ENCODE assay signal across 21 cellular contexts in genomic region chr19:54883228-54883627, GRCh38. TPM values are rescaled to one million over a fixed set of nuclear protein-coding genes. Genes with fewer than 3 reads are reported as not detected.
A peak's percentile ranks its signal among the peaks of the same experiment; 100 is the strongest.
DNase-seq lines count a peak whose midpoint lies in the region; ATAC-seq, FAIRE-seq and TF ChIP-seq lines count a peak whose summit lies in the region.
"Had no signal": no experiment of that assay in that cellular context is flagged by ENCODE, and none has a peak within 500 bp of the region (broad histone marks: within the 10 kb centered on the region; RNA-seq: fewer than 3 reads in every experiment).

No MANE protein-coding gene starts in this region.

- peaks cover 0 to 16% (median 0%) of the 10 kb centered on the region in 11 experiments; a peak in 4 of 22 replicates for H3K27me3 ChIP-seq in BLaER1 treated with 17β-estradiol and CSF1 and Interleukin-3, amounts not matched to agents 10 nM and 100 nM
- no peaks in the 10 kb centered on the region for H3K27me3 ChIP-seq in OCI-LY1 (ENCODE audit: insufficient read depth, low read length)
- peaks cover 0 to 3% (median 0%) of the 10 kb centered on the region in 4 experiments; a peak in 1 of 7 replicates for H3K27me3 ChIP-seq in H1 (replicated peaks in 1 of 4; ENCODE audit: control insufficient read depth in 3 of 4, extremely low read depth in 1 of 4, insufficient read depth in 3 of 4, low read length in 3 of 4)

- POLR2A ChIA-PET in A549 (lab: Yijun Ruan, JAX): no interaction called here
- POLR2A ChIA-PET in H1 (lab: Charles Lee; ENCODE audit: partially characterized antibody): interaction anchor here (0.6 kb wide), 1 partner anchor 155 kb away, joined by 5 read pairs; no protein-coding TSS in a partner anchor
- POLR2A ChIA-PET in RWPE1 (lab: Yijun Ruan, JAX; ENCODE audit: low non-redundant PET): no interaction called here

- no peak overlapping the region for H4K5ac ChIP-seq in H1 (ENCODE audit: insufficient read length, low read depth, low read length)

- H3K56ac ChIP-seq in H1 (replicated peaks; ENCODE audit: insufficient read length, low read depth, low read length): no peak overlapping the region

- TF ChIP-seq POLR2A in A549 (IDR thresholded peaks at IDR 0.05; ENCODE audit: low read length) (no peak), H1 (IDR thresholded peaks at IDR 0.05; ENCODE audit: control extremely low read depth in 1 of 2, low read depth in 2 of 2, low read length in 2 of 2) (no peak)

- peak overlapping the region; percentile 90 for H2BK15ac ChIP-seq in H1 (ENCODE audit: low read length)

- TF ChIP-seq RAD21 in A549 (conservative IDR thresholded peaks at IDR 0.05 in 1 of 2, IDR thresholded peaks at IDR 0.05 in 1 of 2) (no peak), H1 (IDR thresholded peaks at IDR 0.05 in 1 of 2, conservative IDR thresholded peaks at IDR 0.05 in 1 of 2; ENCODE audit: low read depth in 2 of 2, low read length in 2 of 2) (no peak)

- H3K14ac ChIP-seq in H1 (ENCODE audit: insufficient read length): no peak overlapping the region

- no peaks in the 10 kb centered on the region for H3K9me2 ChIP-seq in OCI-LY1 (ENCODE audit: low read depth, low read length)

- H2BK120ac ChIP-seq in H1 (replicated peaks; ENCODE audit: low read depth, low read length): no peak overlapping the region

- H3K4me3 ChIP-seq in A549 (no peak overlapping the region), OCI-LY1 (ENCODE audit: low read depth, low read length, poor library complexity, severe bottlenecking) (no peak overlapping the region), H1 (ENCODE audit: extremely low read depth in 1 of 4, insufficient read depth in 2 of 4, low read depth in 3 of 4, low read length in 4 of 4) (no peak overlapping the region)
- no peak overlapping the region; a peak in 1 of 20 replicates for H3K4me3 ChIP-seq in BLaER1 treated with 17β-estradiol and CSF1 and Interleukin-3, amounts not matched to agents 10 nM and 100 nM
- H3K4me3 ChIP-seq: GM23248, SK-N-MC had no signal

- H3K4me2 ChIP-seq in A549 (peak overlapping the region; percentile 43; the same call in 1 of the 3 replicates), OCI-LY1 (ENCODE audit: low read length) (peak overlapping the region; percentile 17; the same call in 1 of the 2 replicates), H1 (ENCODE audit: insufficient read depth in 1 of 2, low read depth in 2 of 2, low read length in 2 of 2) (no peak overlapping the region)
- peak overlapping the region; percentile 60 to 85 (median 65) for H3K4me2 ChIP-seq in BLaER1 treated with 17β-estradiol and CSF1 and Interleukin-3, amounts not matched to agents 10 nM and 100 nM

- peak overlapping the region; percentile 48; the same call in 1 of the 2 replicates for H2AK5ac ChIP-seq in H1 (ENCODE audit: low read depth, low read length)

- H3K36me3 ChIP-seq in BLaER1 treated with 17β-estradiol and CSF1 and Interleukin-3, amounts not matched to agents 10 nM and 100 nM: no peaks in the 10 kb centered on the region
- H3K36me3 ChIP-seq in OCI-LY1 (ENCODE audit: insufficient read depth, low read length): no peaks in the 10 kb centered on the region
- no peaks in the 10 kb centered on the region for H3K36me3 ChIP-seq in H1 (ENCODE audit: control insufficient read depth in 2 of 4, insufficient read depth in 4 of 4, low read length in 3 of 4)

- no peak overlapping the region for H3K4ac ChIP-seq in H1 (replicated peaks; ENCODE audit: insufficient read length, low read depth, low read length)

- H3K9me3 ChIP-seq in A549 (no peaks in the 10 kb centered on the region; the same call in 2 of the 3 replicates), OCI-LY1 (ENCODE audit: low read length) (no peaks in the 10 kb centered on the region), H1 (ENCODE audit: insufficient read depth in 2 of 2, low read depth in 1 of 2, low read length in 1 of 2) (no peaks in the 10 kb centered on the region; a peak in 1 of 4 replicates)
- no peaks in the 10 kb centered on the region for H3K9me3 ChIP-seq in BLaER1 treated with 17β-estradiol and CSF1 and Interleukin-3, amounts not matched to agents 10 nM and 100 nM (replicated peaks in 1 of 11)

- no peak overlapping the region for H3K18ac ChIP-seq in H1 (ENCODE audit: extremely low read depth, low read length)

- 0 out of 2 replicates have a peak overlapping the region, but pooled peaks have one; percentile 21 for H2BK20ac ChIP-seq in H1 (ENCODE audit: low read length)

- H3K27ac ChIP-seq in A549 (no peak overlapping the region), OCI-LY1 (ENCODE audit: low read depth, low read length, poor library complexity, severe bottlenecking) (no peak overlapping the region), H1 (ENCODE audit: low read depth, low read length) (no peak overlapping the region), RWPE1 (no peak overlapping the region)
- peak overlapping the region in 9 of 11 experiments; percentile 46 to 76 (median 64); a peak in 18 of 22 replicates for H3K27ac ChIP-seq in BLaER1 treated with 17β-estradiol and CSF1 and Interleukin-3, amounts not matched to agents 10 nM and 100 nM
- H3K27ac ChIP-seq: GM23248, SK-N-MC had no signal

- 42% methylated on average over 9 of the region's 9 CpGs for WGBS in A549 (ENCODE audit: missing lambda C conversion rate)
- WGBS in H1 (ENCODE audit: extremely low coverage in 1 of 2, insufficient coverage in 1 of 2, insufficient read length in 1 of 2, insufficient replicate concordance in 2 of 2, low coverage in 1 of 2, low lambda C conversion rate in 2 of 2, missing lambda C conversion rate in 1 of 2), 2 experiments: 91% methylated on average over 9 of the region's 9 CpGs; no CpG with 5 or more reads in 1 of the 2 experiments

- peak overlapping the region in 9 of 11 experiments; percentile 30 to 53 (median 45); a peak in 15 of 22 replicates for H3K9ac ChIP-seq in BLaER1 treated with 17β-estradiol and CSF1 and Interleukin-3, amounts not matched to agents 10 nM and 100 nM
- H3K9ac ChIP-seq in OCI-LY1 (ENCODE audit: low read length) (no peak overlapping the region), H1 (replicated peaks in 1 of 4; ENCODE audit: extremely low read depth in 1 of 4, low read depth in 3 of 4, low read length in 3 of 4) (peak overlapping the region in 2 of 4 experiments; percentile 10 to 31; a peak in 2 of 7 replicates)
- H3K9ac ChIP-seq: GM23248 had no signal

- CTCF ChIA-PET in A549 (lab: Yijun Ruan, JAX): interaction anchor here (1.0 to 3.4 kb wide), 4 partner anchors 8 to 230 kb away, joined by 3 to 20 read pairs (median 6); no protein-coding TSS in a partner anchor
- CTCF ChIA-PET in H1 (lab: Charles Lee; ENCODE audit: partially characterized antibody): interaction anchor here (0.6 to 2.7 kb wide), 8 partner anchors 21 to 406 kb away, joined by 3 to 12 read pairs (median 3); no protein-coding TSS in a partner anchor
- CTCF ChIA-PET in RWPE1 (lab: Yijun Ruan, JAX): no interaction called here

- H2BK5ac ChIP-seq in H1 (ENCODE audit: low read depth, low read length): 0 out of 2 replicates have a peak overlapping the region, but pooled peaks have one; percentile 78

- H3K4me1 ChIP-seq in A549: no peaks in the 10 kb centered on the region
- peaks cover 10 to 35% (median 29%) of the 10 kb centered on the region in 10 experiments for H3K4me1 ChIP-seq in BLaER1 treated with 17β-estradiol and CSF1 and Interleukin-3, amounts not matched to agents 10 nM and 100 nM
- H3K4me1 ChIP-seq in OCI-LY1 (ENCODE audit: insufficient read depth, low read length, severe bottlenecking): peaks cover 6% of the 10 kb centered on the region
- no peaks in the 10 kb centered on the region; a peak in 1 of 7 replicates for H3K4me1 ChIP-seq in H1 (replicated peaks in 1 of 4; ENCODE audit: control insufficient read depth in 3 of 4, insufficient read depth in 4 of 4, low read length in 3 of 4)

- DNase-seq in A549 (ENCODE audit: low read depth in 1 of 2, low spot score in 1 of 2) (no peak), H1 (ENCODE audit: low read depth in 1 of 2, low spot score in 2 of 2) (no peak), COLO668 (lab: John Stamatoyannopoulos, UW; ENCODE audit: unreplicated experiment) (no peak), RWPE1 (ENCODE audit: low spot score) (no peak), NCI-H2107 treated with DMSO at 0.1 percent for 48 hours (lab: John Stamatoyannopoulos, UW; ENCODE audit: unreplicated experiment) (no peak)
- DNase-seq: ACHN; CD4-positive, alpha-beta memory T cell; DMS79 treated with DMSO at 0.1 percent for 48 hours; GM23248; NCI-H1105; NCI-H1694; NCI-H2227 treated with DMSO at 0.1 percent for 48 hours; NCI-H524 treated with DMSO at 0.1 percent for 48 hours had no signal

- H3K79me1 ChIP-seq in H1 (ENCODE audit: low read depth, low read length): no peaks in the 10 kb centered on the region

- no peak for FAIRE-seq in A549 (lab: Jason Lieb, UNC)
- FAIRE-seq in H1 (lab: Jason Lieb, UNC): no peak

- H3K23ac ChIP-seq in H1 (ENCODE audit: insufficient read length): no peak overlapping the region

- peak overlapping the region; percentile 94; the same call in 1 of the 2 replicates for H2BK12ac ChIP-seq in H1 (ENCODE audit: low read depth, low read length)

- no peak overlapping the region for H4K8ac ChIP-seq in H1 (ENCODE audit: extremely low read depth, insufficient read depth, low read length)

- H3F3A ChIP-seq in OCI-LY1 (ENCODE audit: insufficient read depth, low read length): no peaks in the 10 kb centered on the region

- ATAC-seq in A549: no peak; a peak in 1 of 6 replicates
- no peak for ATAC-seq in GM19328 (IDR thresholded peaks at IDR 0.05; ENCODE audit: unreplicated experiment)
- ATAC-seq: Right ventricle myocardium inferior had no signal

- H4K20me1 ChIP-seq in BLaER1 treated with 17β-estradiol and CSF1 and Interleukin-3, amounts not matched to agents 10 nM and 100 nM: no peaks in the 10 kb centered on the region
- H4K20me1 ChIP-seq in OCI-LY1 (ENCODE audit: insufficient read depth, low read length): no peaks in the 10 kb centered on the region
- H4K20me1 ChIP-seq in H1 (replicated peaks in 1 of 2; ENCODE audit: control insufficient read depth in 1 of 2, insufficient read depth in 2 of 2, low read length in 2 of 2): no peaks in the 10 kb centered on the region

- H3K23me2 ChIP-seq in H1 (ENCODE audit: low read depth, low read length): no peaks in the 10 kb centered on the region

- H4K91ac ChIP-seq in H1 (replicated peaks; ENCODE audit: insufficient read length, low read length): peak overlapping the region; percentile 52

- H2AFZ ChIP-seq in OCI-LY1 (ENCODE audit: low read length) (0 out of 2 replicates have a peak overlapping the region, but pooled peaks have one; percentile 50), H1 (ENCODE audit: low read length) (peak overlapping the region; percentile 88; the same call in 1 of the 2 replicates)
- H2AFZ ChIP-seq: GM23248 had no signal

- TF ChIP-seq CTCF in A549 (IDR thresholded peaks at IDR 0.05) (no peak), OCI-LY1 (IDR thresholded peaks at IDR 0.05; ENCODE audit: low read length) (no peak), H1 (IDR thresholded peaks at IDR 0.05; ENCODE audit: control extremely low read depth in 1 of 3, insufficient read depth in 1 of 3, low read depth in 1 of 3, low read length in 3 of 3) (no peak), RWPE1 (conservative IDR thresholded peaks at IDR 0.05; ENCODE audit: low read depth) (no peak)

- TF ChIP-seq EP300 in A549 (IDR thresholded peaks at IDR 0.05) (no peak), H1 (IDR thresholded peaks at IDR 0.05; ENCODE audit: borderline replicate concordance in 1 of 2, low read depth in 2 of 2, low read length in 2 of 2) (no peak)

- H3K79me2 ChIP-seq in OCI-LY1 (ENCODE audit: insufficient read depth, low read length) (no peaks in the 10 kb centered on the region), H1 (ENCODE audit: control insufficient read depth in 1 of 2, insufficient read depth in 2 of 2, low read length in 2 of 2) (no peaks in the 10 kb centered on the region)

RNA-seq across cellular contexts. Expression of gene FCAR, which starts 9.2 kb away (rescaled TPM):
- not detected in 2 replicates for polyA plus RNA-seq in A549 (2011; rRNA removed)
- not detected in 2 replicates for polyA plus RNA-seq in A549 (2012; cell fraction: cytosol; rRNA removed)
- polyA plus RNA-seq in A549 (2012; cell fraction: nucleus; rRNA removed): not detected in 2 replicates
- polyA plus RNA-seq in A549 (2017; fragmentation: RNase III; extraction: RNeasy Plus Mini Kit Qiagen cat#74134 plus additional on column Dnase treatment): not detected in 3 replicates
- polyA minus RNA-seq in A549 (2011; rRNA and poly(A)+ RNA removed): not detected in 2 replicates
- not detected in 2 replicates for total RNA-seq in H1 (2021; fragmentation: NEBNext Ultra II Directional; extraction: Animal tissue kit (Norgen Biotek cat#: 25700))
- not detected in 2 replicates for polyA plus RNA-seq in H1 (2011; rRNA removed)
- polyA plus RNA-seq in H1 (2011; cell fraction: cytosol; rRNA removed): not detected
- polyA plus RNA-seq in H1 (2011; cell fraction: nucleus; rRNA removed): 0.11 TPM
- polyA plus RNA-seq in H1 (2012, experiment 1 of 2): not detected in 4 replicates
- polyA plus RNA-seq in H1 (2012, experiment 2 of 2): not detected
- not detected for polyA plus RNA-seq in H1 (2013, experiment 1 of 2)
- not detected for polyA plus RNA-seq in H1 (2013, experiment 2 of 2)
- polyA minus RNA-seq in H1 (2011; rRNA and poly(A)+ RNA removed): not detected in 2 replicates
- not detected for polyA minus RNA-seq in H1 (2011; cell fraction: cytosol; rRNA and poly(A)+ RNA removed)
- polyA minus RNA-seq in H1 (2011; cell fraction: nucleus; rRNA and poly(A)+ RNA removed): not detected
- total RNA-seq: G401; GM23248; MCF 10A; T-helper 1 cell treated with Interleukin-12 subunit alpha and Interleukin-12 subunit beta and Interleukin-4 antibody, amounts not matched to agents 30 ng/mL and 1 ng/mL, for 36 hours had no signal
- polyA plus RNA-seq: CD4-positive, alpha-beta memory T cell; GM23248 had no signal

RNA-seq across cellular contexts. Expression of gene NCR1, which starts 22.7 kb away (rescaled TPM):
- polyA plus RNA-seq in A549 (2011; rRNA removed) (not detected in 2 replicates), A549 (2017; fragmentation: RNase III; extraction: RNeasy Plus Mini Kit Qiagen cat#74134 plus additional on column Dnase treatment) (not detected in 3 replicates), H1 (2011; rRNA removed) (1.5 and 2.3 TPM in 2 replicates)
- not detected in 2 replicates for polyA plus RNA-seq in A549 (2012; cell fraction: cytosol; rRNA removed)
- not detected in 2 replicates for polyA plus RNA-seq in A549 (2012; cell fraction: nucleus; rRNA removed)
- not detected in 2 replicates for polyA minus RNA-seq in A549 (2011; rRNA and poly(A)+ RNA removed)
- 4.6 and 5.1 TPM in 2 replicates for total RNA-seq in H1 (2021; fragmentation: NEBNext Ultra II Directional; extraction: Animal tissue kit (Norgen Biotek cat#: 25700))
- 2.7 TPM for polyA plus RNA-seq in H1 (2011; cell fraction: cytosol; rRNA removed)
- 3.1 TPM for polyA plus RNA-seq in H1 (2011; cell fraction: nucleus; rRNA removed)
- 1.6 to 3.0 TPM (median 2.3 TPM) in 4 replicates for polyA plus RNA-seq in H1 (2012, experiment 1 of 2)
- polyA plus RNA-seq in H1 (2012, experiment 2 of 2): 0.70 TPM
- 1.4 TPM for polyA plus RNA-seq in H1 (2013, experiment 1 of 2)
- polyA plus RNA-seq in H1 (2013, experiment 2 of 2): 1.3 TPM
- 7.3 and 11.6 TPM in 2 replicates for polyA minus RNA-seq in H1 (2011; rRNA and poly(A)+ RNA removed)
- polyA minus RNA-seq in H1 (2011; cell fraction: cytosol; rRNA and poly(A)+ RNA removed): 5.1 TPM
- polyA minus RNA-seq in H1 (2011; cell fraction: nucleus; rRNA and poly(A)+ RNA removed): 3.7 TPM
- total RNA-seq: CD4-positive, alpha-beta memory T cell; G401; GM23248; MCF 10A; Right ventricle myocardium inferior; T-helper 1 cell treated with Interleukin-12 subunit alpha and Interleukin-12 subunit beta and Interleukin-4 antibody, amounts not matched to agents 30 ng/mL and 1 ng/mL, for 36 hours had no signal
- polyA plus RNA-seq: CD4-positive, alpha-beta memory T cell; GM23248 had no signal

RNA-seq across cellular contexts. Expression of gene KIR3DL2, which starts 33.0 kb away (rescaled TPM):
- polyA plus RNA-seq in A549 (2011; rRNA removed): not detected in 2 replicates
- polyA plus RNA-seq in A549 (2012; cell fraction: cytosol; rRNA removed): not detected in 2 replicates
- not detected in 2 replicates for polyA plus RNA-seq in A549 (2012; cell fraction: nucleus; rRNA removed)
- polyA plus RNA-seq in A549 (2017; fragmentation: RNase III; extraction: RNeasy Plus Mini Kit Qiagen cat#74134 plus additional on column Dnase treatment): not detected in 3 replicates
- polyA minus RNA-seq in A549 (2011; rRNA and poly(A)+ RNA removed): not detected in 2 replicates
- total RNA-seq in H1 (2021; fragmentation: NEBNext Ultra II Directional; extraction: Animal tissue kit (Norgen Biotek cat#: 25700)): not detected in 2 replicates
- not detected in 2 replicates for polyA plus RNA-seq in H1 (2011; rRNA removed)
- polyA plus RNA-seq in H1 (2011; cell fraction: cytosol; rRNA removed): not detected
- polyA plus RNA-seq in H1 (2011; cell fraction: nucleus; rRNA removed): not detected
- not detected in 4 replicates for polyA plus RNA-seq in H1 (2012, experiment 1 of 2)
- not detected for polyA plus RNA-seq in H1 (2012, experiment 2 of 2)
- not detected for polyA plus RNA-seq in H1 (2013, experiment 1 of 2)
- polyA plus RNA-seq in H1 (2013, experiment 2 of 2): not detected
- polyA minus RNA-seq in H1 (2011; rRNA and poly(A)+ RNA removed): not detected in 2 replicates
- polyA minus RNA-seq in H1 (2011; cell fraction: cytosol; rRNA and poly(A)+ RNA removed): not detected
- not detected for polyA minus RNA-seq in H1 (2011; cell fraction: nucleus; rRNA and poly(A)+ RNA removed)
- total RNA-seq: G401, GM23248, MCF 10A, Right ventricle myocardium inferior had no signal
- polyA plus RNA-seq: GM23248 had no signal

RNA-seq across cellular contexts. Expression of gene KIR2DS4, which starts 50.8 kb away (rescaled TPM):
- polyA plus RNA-seq in A549 (2011; rRNA removed) (not detected in 2 replicates), A549 (2017; fragmentation: RNase III; extraction: RNeasy Plus Mini Kit Qiagen cat#74134 plus additional on column Dnase treatment) (not detected in 3 replicates), H1 (2011; rRNA removed) (not detected in 2 replicates)
- polyA plus RNA-seq in A549 (2012; cell fraction: cytosol; rRNA removed): not detected in 2 replicates
- not detected in 2 replicates for polyA plus RNA-seq in A549 (2012; cell fraction: nucleus; rRNA removed)
- polyA minus RNA-seq in A549 (2011; rRNA and poly(A)+ RNA removed): not detected in 2 replicates
- total RNA-seq in H1 (2021; fragmentation: NEBNext Ultra II Directional; extraction: Animal tissue kit (Norgen Biotek cat#: 25700)): not detected in 2 replicates
- polyA plus RNA-seq in H1 (2011; cell fraction: cytosol; rRNA removed): not detected
- not detected for polyA plus RNA-seq in H1 (2011; cell fraction: nucleus; rRNA removed)
- not detected in 4 replicates for polyA plus RNA-seq in H1 (2012, experiment 1 of 2)
- not detected for polyA plus RNA-seq in H1 (2012, experiment 2 of 2)
- polyA plus RNA-seq in H1 (2013, experiment 1 of 2): not detected
- polyA plus RNA-seq in H1 (2013, experiment 2 of 2): not detected
- not detected in 2 replicates for polyA minus RNA-seq in H1 (2011; rRNA and poly(A)+ RNA removed)
- polyA minus RNA-seq in H1 (2011; cell fraction: cytosol; rRNA and poly(A)+ RNA removed): not detected
- not detected for polyA minus RNA-seq in H1 (2011; cell fraction: nucleus; rRNA and poly(A)+ RNA removed)
- total RNA-seq: CD4-positive, alpha-beta memory T cell; G401; GM23248; MCF 10A; Right ventricle myocardium inferior; T-helper 1 cell treated with Interleukin-12 subunit alpha and Interleukin-12 subunit beta and Interleukin-4 antibody, amounts not matched to agents 30 ng/mL and 1 ng/mL, for 36 hours had no signal
- polyA plus RNA-seq: GM23248 had no signal

Comparison
In these comparisons a context has a peak if more than half of its experiments do, and no peak if none do; other contexts are left out.
1. H3K27ac ChIP-seq: peak in BLaER1 treated with 17β-estradiol and CSF1 and Interleukin-3, amounts not matched to agents 10 nM and 100 nM (9 of 11); none in A549 (0 of 2), OCI-LY1 (single experiment), H1 (single experiment) and RWPE1 (single experiment).
2. H3K4me2 ChIP-seq: peak in A549 (single experiment), BLaER1 treated with 17β-estradiol and CSF1 and Interleukin-3, amounts not matched to agents 10 nM and 100 nM (11 of 11) and OCI-LY1 (single experiment); none in H1 (0 of 2).